Comparison of ENCODE assay signal across 29 cellular contexts in the genomic region with DNA sequence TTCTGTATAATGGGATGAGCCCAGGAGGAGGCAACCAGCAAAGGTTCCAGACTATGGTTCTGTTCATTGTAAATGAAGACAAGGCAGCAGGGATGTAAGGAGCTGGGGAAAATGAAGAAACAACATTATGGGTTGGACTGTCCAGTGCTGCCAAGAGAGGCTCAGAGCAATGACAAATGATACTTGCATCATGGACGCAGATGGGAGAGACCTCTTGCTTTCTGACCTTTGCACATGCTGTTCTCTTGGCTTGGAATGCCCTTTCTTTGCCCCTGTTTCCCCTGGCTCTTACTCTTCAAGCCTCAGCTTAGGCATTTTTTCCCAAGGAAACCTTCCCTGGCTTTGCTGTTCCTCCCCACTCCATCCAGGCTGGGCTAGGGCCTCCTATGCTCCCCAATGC.
"Had no signal": no experiment of that assay in that cellular context is flagged by ENCODE, and none has a peak within 500 bp of the region (broad histone marks: within the 10 kb centered on the region; RNA-seq: fewer than 3 reads in every experiment).

No MANE protein-coding gene starts in this region.

- ATAC-seq: activated CD8-positive, alpha-beta T cell treated with anti-CD3 and anti-CD28 coated beads for 36 hours; activated naive CD8-positive, alpha-beta T cell treated with anti-CD3 and anti-CD28 coated beads, Interleukin-2, amount 50 U/mL, for 24 hours; activated T-cell treated with anti-CD3 and anti-CD28 coated beads, Interleukin-2, amount 50 U/mL, for 4 hours; activated T-helper 17 cell treated with anti-CD3 and anti-CD28 coated beads, Interleukin-2, amount 50 U/mL, for 72 hours; naive thymus-derived CD8-positive, alpha-beta T cell; SK-N-SH treated with all-trans-retinoic acid at 6 μM for 48 hours; stimulated activated memory B cell treated with anti-CD40 and anti-IgM and Interleukin-4, amounts not matched to agents 10 μg/mL and 1 μg/mL and 100 μg/mL, for 72 hours had no signal

- H3K4me3 Mint-ChIP-seq: activated B cell treated with CpG ODN at 0.5 μM for 24 hours; activated CD8-positive, alpha-beta T cell treated with anti-CD3 and anti-CD28 coated beads for 36 hours; activated naive CD4-positive, alpha-beta T cell treated with anti-CD3 and anti-CD28 coated beads, Interleukin-2, amount 50 U/mL, for 24 hours; activated naive CD8-positive, alpha-beta T cell treated with anti-CD3 and anti-CD28 coated beads, Interleukin-2, amount 50 U/mL, for 24 hours; activated T-cell treated with anti-CD3 and anti-CD28 coated beads, Interleukin-2, amount 50 U/mL, for 4 hours; activated T-helper 17 cell treated with anti-CD3 and anti-CD28 coated beads, Interleukin-2, amount 50 U/mL, for 72 hours; naive thymus-derived CD8-positive, alpha-beta T cell; stimulated activated memory B cell treated with anti-CD40 and anti-IgM and Interleukin-4, amounts not matched to agents 10 μg/mL and 1 μg/mL and 100 μg/mL, for 72 hours had no signal

- H3K36me3 ChIP-seq: cardiac muscle cell, ovary, sigmoid colon, transverse colon had no signal

- H3K4me2 ChIP-seq: hepatocyte had no signal

- H3K9me3 Mint-ChIP-seq: activated B cell treated with CpG ODN at 0.5 μM for 24 hours; activated CD8-positive, alpha-beta T cell treated with anti-CD3 and anti-CD28 coated beads for 36 hours; activated naive CD4-positive, alpha-beta T cell treated with anti-CD3 and anti-CD28 coated beads, Interleukin-2, amount 50 U/mL, for 24 hours; activated naive CD8-positive, alpha-beta T cell treated with anti-CD3 and anti-CD28 coated beads, Interleukin-2, amount 50 U/mL, for 24 hours; activated T-cell treated with anti-CD3 and anti-CD28 coated beads, Interleukin-2, amount 50 U/mL, for 4 hours; activated T-helper 17 cell treated with anti-CD3 and anti-CD28 coated beads, Interleukin-2, amount 50 U/mL, for 72 hours; naive thymus-derived CD8-positive, alpha-beta T cell; stimulated activated memory B cell treated with anti-CD40 and anti-IgM and Interleukin-4, amounts not matched to agents 10 μg/mL and 1 μg/mL and 100 μg/mL, for 72 hours had no signal

- H3K4me1 Mint-ChIP-seq: activated B cell treated with CpG ODN at 0.5 μM for 24 hours; activated naive CD4-positive, alpha-beta T cell treated with anti-CD3 and anti-CD28 coated beads, Interleukin-2, amount 50 U/mL, for 24 hours; activated naive CD8-positive, alpha-beta T cell treated with anti-CD3 and anti-CD28 coated beads, Interleukin-2, amount 50 U/mL, for 24 hours; activated T-helper 17 cell treated with anti-CD3 and anti-CD28 coated beads, Interleukin-2, amount 50 U/mL, for 72 hours; naive thymus-derived CD8-positive, alpha-beta T cell; stimulated activated memory B cell treated with anti-CD40 and anti-IgM and Interleukin-4, amounts not matched to agents 10 μg/mL and 1 μg/mL and 100 μg/mL, for 72 hours had no signal

- DNase-seq: activated B cell treated with CpG ODN at 0.5 μM for 24 hours; activated CD4-positive, alpha-beta T cell treated with anti-CD3 and anti-CD28 coated beads, Interleukin-2, amount 50 U/mL, for 1 hour; activated CD8-positive, alpha-beta T cell treated with anti-CD3 and anti-CD28 coated beads for 36 hours; activated naive CD8-positive, alpha-beta T cell treated with anti-CD3 and anti-CD28 coated beads, Interleukin-2, amount 50 U/mL, for 24 hours; activated T-cell treated with anti-CD3 and anti-CD28 coated beads, Interleukin-2, amount 50 U/mL, for 4 hours; cortex of kidney; glutamatergic neuron; islet precursor cell; left cardiac atrium; midbrain; naive thymus-derived CD8-positive, alpha-beta T cell; ovary; sigmoid colon; small intestine; stimulated activated CD4-positive, alpha-beta T cell treated with anti-CD3 and anti-CD28 coated beads, Interleukin-1b, Interleukin-23, amount 100 ng/mL, for 48 hours; stimulated activated CD4-positive, alpha-beta T cell treated with anti-CD3 and anti-CD28 coated beads, Interleukin-4, amount 100 ng/mL, for 4 hours; stimulated activated CD8-positive, alpha-beta memory T cell treated with anti-CD3 and anti-CD28 coated beads, Interleukin-4, amount 100 ng/mL, for 48 hours; T-helper 2 cell; testis; transverse colon had no signal

- H3K36me3 Mint-ChIP-seq: activated naive CD4-positive, alpha-beta T cell treated with anti-CD3 and anti-CD28 coated beads, Interleukin-2, amount 50 U/mL, for 24 hours; naive thymus-derived CD8-positive, alpha-beta T cell; stimulated activated memory B cell treated with anti-CD40 and anti-IgM and Interleukin-4, amounts not matched to agents 10 μg/mL and 1 μg/mL and 100 μg/mL, for 72 hours had no signal

- H3K79me2 ChIP-seq: hepatocyte had no signal

- H3K27ac Mint-ChIP-seq: activated B cell treated with CpG ODN at 0.5 μM for 24 hours; activated CD8-positive, alpha-beta T cell treated with anti-CD3 and anti-CD28 coated beads for 36 hours; activated naive CD4-positive, alpha-beta T cell treated with anti-CD3 and anti-CD28 coated beads, Interleukin-2, amount 50 U/mL, for 24 hours; activated naive CD8-positive, alpha-beta T cell treated with anti-CD3 and anti-CD28 coated beads, Interleukin-2, amount 50 U/mL, for 24 hours; activated T-helper 17 cell treated with anti-CD3 and anti-CD28 coated beads, Interleukin-2, amount 50 U/mL, for 72 hours; naive thymus-derived CD8-positive, alpha-beta T cell; progenitor cell of endocrine pancreas; stimulated activated memory B cell treated with anti-CD40 and anti-IgM and Interleukin-4, amounts not matched to agents 10 μg/mL and 1 μg/mL and 100 μg/mL, for 72 hours had no signal

- FAIRE-seq: frontal cortex, small intestine had no signal

- H3K27me3 ChIP-seq: cardiac muscle cell, esophagus muscularis mucosa, hepatocyte, ovary, sigmoid colon, testis, transverse colon had no signal

- H2AFZ ChIP-seq: hepatocyte had no signal

- H3K27ac ChIP-seq: cardiac muscle cell, esophagus muscularis mucosa, hepatocyte, ovary, sigmoid colon, testis, transverse colon had no signal

- H3K9me3 ChIP-seq: esophagus muscularis mucosa, ovary, sigmoid colon, testis, transverse colon had no signal

- H3K27me3 Mint-ChIP-seq: activated B cell treated with CpG ODN at 0.5 μM for 24 hours; activated CD8-positive, alpha-beta T cell treated with anti-CD3 and anti-CD28 coated beads for 36 hours; activated naive CD4-positive, alpha-beta T cell treated with anti-CD3 and anti-CD28 coated beads, Interleukin-2, amount 50 U/mL, for 24 hours; activated naive CD8-positive, alpha-beta T cell treated with anti-CD3 and anti-CD28 coated beads, Interleukin-2, amount 50 U/mL, for 24 hours; activated T-helper 17 cell treated with anti-CD3 and anti-CD28 coated beads, Interleukin-2, amount 50 U/mL, for 72 hours; naive thymus-derived CD8-positive, alpha-beta T cell; progenitor cell of endocrine pancreas; stimulated activated memory B cell treated with anti-CD40 and anti-IgM and Interleukin-4, amounts not matched to agents 10 μg/mL and 1 μg/mL and 100 μg/mL, for 72 hours had no signal

- H3K4me3 ChIP-seq: cardiac muscle cell, esophagus muscularis mucosa, hepatocyte, ovary, sigmoid colon, testis, transverse colon had no signal
